In the genomic region with DNA sequence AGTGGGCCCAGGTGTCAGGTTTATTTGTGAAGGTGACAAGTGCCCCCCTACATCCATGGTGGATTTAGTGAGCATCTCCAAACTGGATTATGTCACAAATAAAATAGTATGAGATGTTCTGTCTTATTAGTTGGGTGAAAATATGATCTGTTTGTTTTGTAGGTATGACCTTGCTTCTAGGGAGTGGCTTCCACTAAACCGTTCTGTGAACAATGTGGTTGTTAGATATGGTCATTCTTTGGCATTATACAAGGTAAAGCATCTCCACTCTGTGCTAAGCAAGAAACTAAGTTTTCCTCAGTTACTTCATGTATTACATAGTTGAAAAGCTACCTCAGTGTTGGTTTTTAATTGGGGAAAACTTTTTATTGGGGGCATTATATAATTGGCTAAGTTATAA, we compare ENCODE assay signal across 29 cellular contexts.
"Had no signal": no experiment of that assay in that cellular context is flagged by ENCODE, and none has a peak within 500 bp of the region (broad histone marks: within the 10 kb centered on the region; RNA-seq: fewer than 3 reads in every experiment).

No MANE protein-coding gene starts in this region.

- DNase-seq: cortex of kidney; effector CD8-positive, alpha-beta T cell; endodermal cell; foreskin keratinocyte; heart left ventricle; kidney; left lung; mesenchymal stem cell; mucosa of descending colon; naive B cell; right lobe of liver; small intestine; stimulated activated CD4-positive, alpha-beta T cell treated with anti-CD3 and anti-CD28 coated beads, Interleukin-12 subunit alpha, Interleukin-12 subunit beta, amount 100 ng/mL, for 4 hours; stimulated activated CD4-positive, alpha-beta T cell treated with anti-CD3 and anti-CD28 coated beads, Interleukin-1b, Interleukin-23, amount 100 ng/mL, for 48 hours; stimulated activated CD4-positive, alpha-beta T cell treated with anti-CD3 and anti-CD28 coated beads, Interleukin-4, amount 100 ng/mL, for 1 hour; stimulated activated CD8-positive, alpha-beta memory T cell treated with anti-CD3 and anti-CD28 coated beads, Interleukin-4, amount 100 ng/mL, for 48 hours; stimulated activated naive CD4-positive, alpha-beta T cell treated with Interleukin-2 at 50 U/mL for 16 hours; substantia nigra; testis; tibial artery; upper lobe of left lung had no signal

- H2AFZ ChIP-seq: hepatocyte, parathyroid adenoma had no signal

- H3K27ac ChIP-seq: epithelial cell of prostate, foreskin keratinocyte, gastroesophageal sphincter, hepatocyte, left lung, neutrophil, parathyroid adenoma, right lobe of liver, testis, tibial artery, upper lobe of left lung had no signal

- H3K4me3 ChIP-seq: gastroesophageal sphincter, heart left ventricle, hepatocyte, left lung, mucosa of descending colon, right lobe of liver, testis, tibial artery, upper lobe of left lung had no signal

- ATAC-seq: esophagus mucosa; foreskin keratinocyte; gastroesophageal sphincter; heart left ventricle; left lung; mucosa of descending colon; natural killer cell treated with Interleukin-12 subunit alpha and Interleukin-12 subunit beta and Interleukin-15 and Interleukin-18, amount 100 ng/mL, for 72 hours; right lobe of liver had no signal

- H3K9ac ChIP-seq: parathyroid adenoma had no signal

- FAIRE-seq: urothelium cell line had no signal

- H3K27me3 ChIP-seq: foreskin keratinocyte, gastroesophageal sphincter, heart left ventricle, hepatocyte, left lung, neutrophil, right lobe of liver, testis, tibial artery, upper lobe of left lung had no signal

- H3K4me1 ChIP-seq: foreskin keratinocyte, gastroesophageal sphincter, parathyroid adenoma, testis, tibial artery had no signal

- H3K9me3 ChIP-seq: gastroesophageal sphincter, heart left ventricle, left lung, mucosa of descending colon, neutrophil, right lobe of liver, testis, tibial artery, upper lobe of left lung had no signal

- H3K4me2 ChIP-seq: hepatocyte had no signal
